12 cellular contexts compared by ENCODE assay signal in genomic region chr11:73311394-73311869, GRCh38. TPM values are rescaled to one million over a fixed set of nuclear protein-coding genes. Genes with fewer than 3 reads are reported as not detected.
DNase-seq lines count a peak whose midpoint lies in the region; ATAC-seq and TF ChIP-seq lines count a peak whose summit lies in the region.
"Had no signal": no experiment of that assay in that cellular context is flagged by ENCODE, and none has a peak within 500 bp of the region (broad histone marks: within the 10 kb centered on the region; RNA-seq: fewer than 3 reads in every experiment).

No MANE protein-coding gene starts in this region.

- peak overlapping the region; percentile 91 for H3K4me3 Mint-ChIP-seq in HFFc6
- H3K4me3 Mint-ChIP-seq in activated T-helper 1 cell treated with anti-CD3 and anti-CD28 coated beads, Interleukin-12 subunit alpha, Interleukin-12 subunit beta, Interleukin-2, Interleukin-4 antibody, amounts not matched to agents 30 ng/mL and 10 ng/mL and 1 ng/mL, durations not matched to agents 14 hours and 24 hours and 36 hours, result no peak overlapping the region

- H3K9ac ChIP-seq in colonic mucosa (ENCODE audit: low read depth in 2 of 2, low read length in 2 of 2) (peak overlapping the region in 1 of 2 donors; percentile 49), mucosa of rectum (ENCODE audit: low read depth in 1 of 2, low read length in 2 of 2) (no peak overlapping the region)

- no peaks in the 10 kb centered on the region for H3K27me3 ChIP-seq in colonic mucosa
- H3K27me3 ChIP-seq in mucosa of rectum (ENCODE audit: control insufficient read depth in 2 of 2, insufficient read depth in 2 of 2, low read length in 2 of 2), result no peaks in the 10 kb centered on the region

- no peaks in the 10 kb centered on the region for H3K9me3 Mint-ChIP-seq in HFFc6
- H3K9me3 Mint-ChIP-seq in activated T-helper 1 cell treated with anti-CD3 and anti-CD28 coated beads, Interleukin-12 subunit alpha, Interleukin-12 subunit beta, Interleukin-2, Interleukin-4 antibody, amounts not matched to agents 30 ng/mL and 10 ng/mL and 1 ng/mL, durations not matched to agents 14 hours and 24 hours and 36 hours, result no peaks in the 10 kb centered on the region

- H3K4me3 ChIP-seq in colonic mucosa, result peak overlapping the region; percentile 15
- peak overlapping the region in 1 of 2 donors; percentile 44 for H3K4me3 ChIP-seq in mucosa of rectum (ENCODE audit: low read length in 2 of 2)
- H3K4me3 ChIP-seq: mucosa of descending colon had no signal

- DNase-seq in HFFc6, result no peak
- DNase-seq in colonic mucosa, result no peak
- DNase-seq in substantia nigra (lab: John Stamatoyannopoulos, UW), result no peak
- DNase-seq in activated T-helper 1 cell treated with anti-CD3 and anti-CD28 coated beads, Interleukin-12 subunit alpha, Interleukin-12 subunit beta, Interleukin-2, Interleukin-4 antibody, amounts not matched to agents 30 ng/mL and 10 ng/mL and 1 ng/mL, durations not matched to agents 14 hours and 24 hours and 36 hours (ENCODE audit: low spot score), result no peak
- DNase-seq: COR-L47; NCI-H1436; stimulated activated CD4-positive, alpha-beta T cell treated with anti-CD3 and anti-CD28 coated beads, Interleukin-4, amount 100 ng/mL, for 24 hours had no signal

- H3K27ac Mint-ChIP-seq in HFFc6, result peak overlapping the region; percentile 85
- no peak overlapping the region for H3K27ac Mint-ChIP-seq in activated T-helper 1 cell treated with anti-CD3 and anti-CD28 coated beads, Interleukin-12 subunit alpha, Interleukin-12 subunit beta, Interleukin-2, Interleukin-4 antibody, amounts not matched to agents 30 ng/mL and 10 ng/mL and 1 ng/mL, durations not matched to agents 14 hours and 24 hours and 36 hours

- ATAC-seq in HG03571 (IDR thresholded peaks at IDR 0.05; ENCODE audit: unreplicated experiment) (no peak), HG03097 (IDR thresholded peaks at IDR 0.05; ENCODE audit: low FRiP score, unreplicated experiment) (no peak), GM21360 (IDR thresholded peaks at IDR 0.05; ENCODE audit: unreplicated experiment) (no peak)
- ATAC-seq: mucosa of descending colon had no signal

- intact Hi-C loops in colonic mucosa (cut with DNase I), result no loop called here
- intact Hi-C loops in activated T-helper 1 cell treated with anti-CD3 and anti-CD28 coated beads, Interleukin-12 subunit alpha, Interleukin-12 subunit beta, Interleukin-2, Interleukin-4 antibody, amounts not matched to agents 30 ng/mL and 10 ng/mL and 1 ng/mL, durations not matched to agents 14 hours and 24 hours and 36 hours (cut with micrococcal nuclease), result no loop called here

- peaks cover 76% of the 10 kb centered on the region for H3K4me1 Mint-ChIP-seq in HFFc6 (ENCODE audit: low read depth)
- H3K4me1 Mint-ChIP-seq in activated T-helper 1 cell treated with anti-CD3 and anti-CD28 coated beads, Interleukin-12 subunit alpha, Interleukin-12 subunit beta, Interleukin-2, Interleukin-4 antibody, amounts not matched to agents 30 ng/mL and 10 ng/mL and 1 ng/mL, durations not matched to agents 14 hours and 24 hours and 36 hours (ENCODE audit: low read depth), result peaks cover 24% of the 10 kb centered on the region

- peaks cover 47% of the 10 kb centered on the region for H3K36me3 Mint-ChIP-seq in HFFc6 (ENCODE audit: low read depth)
- no peaks in the 10 kb centered on the region for H3K36me3 Mint-ChIP-seq in activated T-helper 1 cell treated with anti-CD3 and anti-CD28 coated beads, Interleukin-12 subunit alpha, Interleukin-12 subunit beta, Interleukin-2, Interleukin-4 antibody, amounts not matched to agents 30 ng/mL and 10 ng/mL and 1 ng/mL, durations not matched to agents 14 hours and 24 hours and 36 hours (ENCODE audit: low read depth)

- H3K27me3 Mint-ChIP-seq in HFFc6 (ENCODE audit: insufficient read depth), result peaks cover 4% of the 10 kb centered on the region
- H3K27me3 Mint-ChIP-seq in activated T-helper 1 cell treated with anti-CD3 and anti-CD28 coated beads, Interleukin-12 subunit alpha, Interleukin-12 subunit beta, Interleukin-2, Interleukin-4 antibody, amounts not matched to agents 30 ng/mL and 10 ng/mL and 1 ng/mL, durations not matched to agents 14 hours and 24 hours and 36 hours (ENCODE audit: insufficient read depth), result peaks cover 18% of the 10 kb centered on the region

- peaks cover 4% of the 10 kb centered on the region for H3K4me1 ChIP-seq in colonic mucosa
- H3K4me1 ChIP-seq in mucosa of rectum (ENCODE audit: control insufficient read depth in 2 of 2, insufficient read depth in 2 of 2, low read length in 2 of 2), result peaks cover 22 to 30% of the 10 kb centered on the region in 2 donors

- H3K27ac ChIP-seq in colonic mucosa (peak overlapping the region; percentile 36), mucosa of rectum (ENCODE audit: low read depth in 2 of 2, low read length in 2 of 2) (peak overlapping the region; percentile 1 to 87), substantia nigra (ENCODE audit: low read depth, low read length, poor library complexity, severe bottlenecking) (peak overlapping the region; percentile 86)

- no peak for TF ChIP-seq CTCF in HFFc6 (IDR thresholded peaks at IDR 0.05)
- TF ChIP-seq CTCF in colonic mucosa (IDR thresholded peaks at IDR 0.05), result no peak

- H3K36me3 ChIP-seq in colonic mucosa (no peaks in the 10 kb centered on the region), mucosa of rectum (ENCODE audit: control insufficient read depth in 2 of 2, insufficient read depth in 2 of 2, low read length in 2 of 2) (no peaks in the 10 kb centered on the region)

- H3K9me3 ChIP-seq in colonic mucosa (no peaks in the 10 kb centered on the region), mucosa of rectum (ENCODE audit: control insufficient read depth in 2 of 2, low read length in 2 of 2) (no peaks in the 10 kb centered on the region)
- H3K9me3 ChIP-seq: mucosa of descending colon had no signal

RNA-seq across cellular contexts. Expression of gene ARHGEF17, which starts 3.4 kb away (rescaled TPM):
- total RNA-seq in HFFc6 (2021; fragmentation: NEBNext Ultra II Directional; extraction: Animal tissue kit (Norgen Biotek cat#: 25700)), result 100 to 1,000 TPM in 2 of 6 experiments, 10 to 100 TPM in 4; 84.6 to 112 (median 92.1) TPM
- total RNA-seq in colonic mucosa, result 10 to 100 TPM in 1 of 2 donors, 1 to 10 TPM in 1; 8.6 to 13.4 TPM
- 0.05 TPM in 1 of 2 replicates, not detected in the other for total RNA-seq in activated T-helper 1 cell treated with anti-CD3 and anti-CD28 coated beads, Interleukin-12 subunit alpha, Interleukin-12 subunit beta, Interleukin-2, Interleukin-4 antibody, amounts not matched to agents 30 ng/mL and 10 ng/mL and 1 ng/mL, durations not matched to agents 14 hours and 24 hours and 36 hours

RNA-seq across cellular contexts. Expression of gene P2RY6, which starts 39.3 kb away (rescaled TPM):
- 1 to 10 TPM in 4 of 6 experiments, under 1 TPM in 2; 0.54 to 2.4 (median 1.9) TPM for total RNA-seq in HFFc6 (2021; fragmentation: NEBNext Ultra II Directional; extraction: Animal tissue kit (Norgen Biotek cat#: 25700))
- 1 to 10 TPM in 1 of 2 donors, under 1 TPM in 1; 0.91 to 1.4 TPM for total RNA-seq in colonic mucosa
- not detected in 2 replicates for total RNA-seq in activated T-helper 1 cell treated with anti-CD3 and anti-CD28 coated beads, Interleukin-12 subunit alpha, Interleukin-12 subunit beta, Interleukin-2, Interleukin-4 antibody, amounts not matched to agents 30 ng/mL and 10 ng/mL and 1 ng/mL, durations not matched to agents 14 hours and 24 hours and 36 hours

Comparison
In these comparisons a context has a peak if more than half of its experiments do, and no peak if none do; other contexts are left out.
1. H3K27ac ChIP-seq: peak in every context shown above with its lines; median percentile 86 in substantia nigra; 44 in mucosa of rectum; 36 in colonic mucosa.